27 cellular contexts compared by ENCODE assay signal in genomic region chr14:71148627-71149026, GRCh38.
DNase-seq lines count a peak whose midpoint lies in the region; ATAC-seq and TF ChIP-seq lines count a peak whose summit lies in the region.
"Had no signal": no experiment of that assay in that cellular context is flagged by ENCODE, and none has a peak within 500 bp of the region (broad histone marks: within the 10 kb centered on the region; RNA-seq: fewer than 3 reads in every experiment).

No MANE protein-coding gene starts in this region.

- H3K27ac Mint-ChIP-seq in stimulated activated naive CD8-positive, alpha-beta T cell treated with anti-CD3 and anti-CD28 coated beads, Interleukin-15, amount 100 ng/mL, for 72 hours, result peak overlapping the region in 1 of 2 donors; percentile 41
- H3K27ac Mint-ChIP-seq in activated T-helper 1 cell treated with anti-CD3 and anti-CD28 coated beads, Interleukin-12 subunit alpha, Interleukin-12 subunit beta, Interleukin-2, Interleukin-4 antibody, amounts not matched to agents 30 ng/mL and 10 ng/mL and 1 ng/mL, durations not matched to agents 14 hours and 24 hours and 36 hours, result peak overlapping the region; percentile 40
- peak overlapping the region; percentile 23 for H3K27ac Mint-ChIP-seq in stimulated activated effector memory CD8-positive, alpha-beta T cell treated with anti-CD3 and anti-CD28 coated beads, Interleukin-12 subunit alpha, Interleukin-12 subunit beta, amount 100 ng/mL, for 72 hours
- H3K27ac Mint-ChIP-seq: CD8-positive, alpha-beta T cell had no signal

- peak overlapping the region; percentile 11 for H3K4me3 ChIP-seq in Loucy (ENCODE audit: low read length, poor library complexity, severe bottlenecking)
- no peak overlapping the region for H3K4me3 ChIP-seq in HAP-1
- H3K4me3 ChIP-seq: A549, MG63, PC-9, SJCRH30 had no signal

- H3K9me3 ChIP-seq in Loucy (ENCODE audit: insufficient read depth, low read depth, low read length) (peaks cover 21% of the 10 kb centered on the region), HAP-1 (peaks cover 9% of the 10 kb centered on the region)
- H3K9me3 ChIP-seq: MG63, SJCRH30 had no signal

- peaks cover 3% of the 10 kb centered on the region; the same call in 1 of the 2 replicates for H3K36me3 ChIP-seq in Loucy (ENCODE audit: insufficient read depth, low read length)
- no peaks in the 10 kb centered on the region for H3K36me3 ChIP-seq in HAP-1 (replicated peaks)
- H3K36me3 ChIP-seq: MG63, SJCRH30 had no signal

- peaks cover 7% of the 10 kb centered on the region for H3K36me3 Mint-ChIP-seq in activated T-helper 1 cell treated with anti-CD3 and anti-CD28 coated beads, Interleukin-12 subunit alpha, Interleukin-12 subunit beta, Interleukin-2, Interleukin-4 antibody, amounts not matched to agents 30 ng/mL and 10 ng/mL and 1 ng/mL, durations not matched to agents 14 hours and 24 hours and 36 hours (ENCODE audit: low read depth)
- no peaks in the 10 kb centered on the region for H3K36me3 Mint-ChIP-seq in stimulated activated effector memory CD8-positive, alpha-beta T cell treated with anti-CD3 and anti-CD28 coated beads, Interleukin-12 subunit alpha, Interleukin-12 subunit beta, amount 100 ng/mL, for 72 hours

- H2AFZ ChIP-seq in Loucy (ENCODE audit: low read length), result no peak overlapping the region
- H2AFZ ChIP-seq: PC-9 had no signal

- H3K9me2 ChIP-seq in Loucy (replicated peaks; ENCODE audit: low read depth, low read length), result no peaks in the 10 kb centered on the region

- H3K27me3 ChIP-seq in Loucy (ENCODE audit: insufficient read depth, low read length, poor library complexity, severe bottlenecking) (no peaks in the 10 kb centered on the region), HAP-1 (ENCODE audit: low read depth) (no peaks in the 10 kb centered on the region)
- H3K27me3 ChIP-seq: MG63, SJCRH30 had no signal

- intact Hi-C loops in activated T-helper 1 cell treated with anti-CD3 and anti-CD28 coated beads, Interleukin-12 subunit alpha, Interleukin-12 subunit beta, Interleukin-2, Interleukin-4 antibody, amounts not matched to agents 30 ng/mL and 10 ng/mL and 1 ng/mL, durations not matched to agents 14 hours and 24 hours and 36 hours (cut with micrococcal nuclease), result loop anchor here (10.0 kb wide), 1 partner anchor 706 kb away; no protein-coding TSS in a partner anchor

- H3K4me1 Mint-ChIP-seq in stimulated activated naive CD8-positive, alpha-beta T cell treated with anti-CD3 and anti-CD28 coated beads, Interleukin-15, amount 100 ng/mL, for 72 hours, result peaks cover 17% of the 10 kb centered on the region
- H3K4me1 Mint-ChIP-seq in activated T-helper 1 cell treated with anti-CD3 and anti-CD28 coated beads, Interleukin-12 subunit alpha, Interleukin-12 subunit beta, Interleukin-2, Interleukin-4 antibody, amounts not matched to agents 30 ng/mL and 10 ng/mL and 1 ng/mL, durations not matched to agents 14 hours and 24 hours and 36 hours (ENCODE audit: low read depth), result peaks cover 36% of the 10 kb centered on the region
- peaks cover 20% of the 10 kb centered on the region for H3K4me1 Mint-ChIP-seq in stimulated activated effector memory CD8-positive, alpha-beta T cell treated with anti-CD3 and anti-CD28 coated beads, Interleukin-12 subunit alpha, Interleukin-12 subunit beta, amount 100 ng/mL, for 72 hours

- H3K79me2 ChIP-seq in Loucy (ENCODE audit: insufficient read depth, low read length), result peaks cover 47% of the 10 kb centered on the region

- no peak for DNase-seq in stimulated activated naive CD8-positive, alpha-beta T cell treated with anti-CD3 and anti-CD28 coated beads, Interleukin-15, Interleukin-2, amounts not matched to agents 100 U/mL and 50 U/mL, for 24 hours
- DNase-seq in stimulated activated naive CD8-positive, alpha-beta T cell treated with anti-CD3 and anti-CD28 coated beads, Interleukin-15, amount 100 ng/mL, for 72 hours, result no peak
- no peak for DNase-seq in activated T-helper 1 cell treated with anti-CD3 and anti-CD28 coated beads, Interleukin-12 subunit alpha, Interleukin-12 subunit beta, Interleukin-2, Interleukin-4 antibody, amounts not matched to agents 30 ng/mL and 10 ng/mL and 1 ng/mL, durations not matched to agents 14 hours and 24 hours and 36 hours (ENCODE audit: low spot score)
- DNase-seq in stimulated activated effector memory CD8-positive, alpha-beta T cell treated with anti-CD3 and anti-CD28 coated beads, Interleukin-12 subunit alpha, Interleukin-12 subunit beta, amount 100 ng/mL, for 72 hours (ENCODE audit: low spot score in 2 of 2), result no peak
- DNase-seq in HAP-1 (ENCODE audit: low spot score in 2 of 2) (no peak), NCI-H446 treated with DMSO at 0.1 percent for 48 hours (lab: John Stamatoyannopoulos, UW) (no peak)
- DNase-seq: AML-193; C1 segment of cervical spinal cord; Caco-2; CD8-positive, alpha-beta T cell; DMS 273 treated with DMSO at 0.1 percent for 48 hours; DMS79; GF-D8; MG63; NCI-H1048; NCI-H1436; NCI-H187; NCI-H2171 treated with DMSO at 0.1 percent for 48 hours; NCI-H526; NCI-H82; PC-9; SJCRH30 had no signal

- no peaks in the 10 kb centered on the region for H3F3A ChIP-seq in Loucy (ENCODE audit: low read depth)

- peaks cover 7 to 26% of the 10 kb centered on the region in 2 donors for H3K9me3 Mint-ChIP-seq in stimulated activated naive CD8-positive, alpha-beta T cell treated with anti-CD3 and anti-CD28 coated beads, Interleukin-15, amount 100 ng/mL, for 72 hours
- H3K9me3 Mint-ChIP-seq in activated T-helper 1 cell treated with anti-CD3 and anti-CD28 coated beads, Interleukin-12 subunit alpha, Interleukin-12 subunit beta, Interleukin-2, Interleukin-4 antibody, amounts not matched to agents 30 ng/mL and 10 ng/mL and 1 ng/mL, durations not matched to agents 14 hours and 24 hours and 36 hours, result peaks cover 31% of the 10 kb centered on the region
- peaks cover 11% of the 10 kb centered on the region for H3K9me3 Mint-ChIP-seq in stimulated activated effector memory CD8-positive, alpha-beta T cell treated with anti-CD3 and anti-CD28 coated beads, Interleukin-12 subunit alpha, Interleukin-12 subunit beta, amount 100 ng/mL, for 72 hours

- peak; percentile 46 for ATAC-seq in stimulated activated naive CD8-positive, alpha-beta T cell treated with anti-CD3 and anti-CD28 coated beads, Interleukin-15, Interleukin-2, amounts not matched to agents 100 U/mL and 50 U/mL, for 24 hours
- ATAC-seq in stimulated activated naive CD8-positive, alpha-beta T cell treated with anti-CD3 and anti-CD28 coated beads, Interleukin-15, amount 100 ng/mL, for 72 hours, result no peak
- peak; percentile 42 for ATAC-seq in stimulated activated effector memory CD8-positive, alpha-beta T cell treated with anti-CD3 and anti-CD28 coated beads, Interleukin-12 subunit alpha, Interleukin-12 subunit beta, amount 100 ng/mL, for 72 hours
- ATAC-seq in HG03135 (IDR thresholded peaks at IDR 0.05; ENCODE audit: unreplicated experiment), result no peak
- ATAC-seq: A549; CD8-positive, alpha-beta T cell; HCT116; Right ventricle myocardium inferior had no signal

- H3K27me3 Mint-ChIP-seq in stimulated activated naive CD8-positive, alpha-beta T cell treated with anti-CD3 and anti-CD28 coated beads, Interleukin-15, amount 100 ng/mL, for 72 hours, result no peaks in the 10 kb centered on the region
- H3K27me3 Mint-ChIP-seq in activated T-helper 1 cell treated with anti-CD3 and anti-CD28 coated beads, Interleukin-12 subunit alpha, Interleukin-12 subunit beta, Interleukin-2, Interleukin-4 antibody, amounts not matched to agents 30 ng/mL and 10 ng/mL and 1 ng/mL, durations not matched to agents 14 hours and 24 hours and 36 hours (ENCODE audit: insufficient read depth), result no peaks in the 10 kb centered on the region

- TF ChIP-seq CTCF in Loucy (conservative IDR thresholded peaks at IDR 0.05; ENCODE audit: low read length), result no peak

- no peak overlapping the region for H3K4me3 Mint-ChIP-seq in stimulated activated naive CD8-positive, alpha-beta T cell treated with anti-CD3 and anti-CD28 coated beads, Interleukin-15, amount 100 ng/mL, for 72 hours
- H3K4me3 Mint-ChIP-seq in activated T-helper 1 cell treated with anti-CD3 and anti-CD28 coated beads, Interleukin-12 subunit alpha, Interleukin-12 subunit beta, Interleukin-2, Interleukin-4 antibody, amounts not matched to agents 30 ng/mL and 10 ng/mL and 1 ng/mL, durations not matched to agents 14 hours and 24 hours and 36 hours, result no peak overlapping the region
- no peak overlapping the region for H3K4me3 Mint-ChIP-seq in stimulated activated effector memory CD8-positive, alpha-beta T cell treated with anti-CD3 and anti-CD28 coated beads, Interleukin-12 subunit alpha, Interleukin-12 subunit beta, amount 100 ng/mL, for 72 hours
- H3K4me3 Mint-ChIP-seq: CD8-positive, alpha-beta T cell had no signal

- no peaks in the 10 kb centered on the region for H4K20me1 ChIP-seq in Loucy (ENCODE audit: insufficient read depth, low read length, poor library complexity, severe bottlenecking)

- H3K4me1 ChIP-seq in Loucy (ENCODE audit: insufficient read depth, low read length, poor library complexity, severe bottlenecking), result peaks cover 33% of the 10 kb centered on the region
- peaks cover 2% of the 10 kb centered on the region; the same call in 1 of the 2 replicates for H3K4me1 ChIP-seq in HAP-1

- no peak overlapping the region for H3K9ac ChIP-seq in Loucy (ENCODE audit: low read depth, low read length, poor library complexity, severe bottlenecking)

- H3K4me2 ChIP-seq in Loucy (ENCODE audit: low read depth, low read length, poor library complexity, severe bottlenecking), result peak overlapping the region; percentile 54
- H3K4me2 ChIP-seq: A549, PC-9 had no signal

- in situ Hi-C loops in HAP-1 (cut with MboI; ENCODE audit: low sequenced_read_pairs), result no loop called here

Comparison
In these comparisons a context has a peak if more than half of its experiments do, and no peak if none do; other contexts are left out.
1. ATAC-seq: peak in stimulated activated naive CD8-positive, alpha-beta T cell treated with anti-CD3 and anti-CD28 coated beads, Interleukin-15, Interleukin-2, amounts not matched to agents 100 U/mL and 50 U/mL, for 24 hours (single experiment) and stimulated activated effector memory CD8-positive, alpha-beta T cell treated with anti-CD3 and anti-CD28 coated beads, Interleukin-12 subunit alpha, Interleukin-12 subunit beta, amount 100 ng/mL, for 72 hours (single experiment); none in stimulated activated naive CD8-positive, alpha-beta T cell treated with anti-CD3 and anti-CD28 coated beads, Interleukin-15, amount 100 ng/mL, for 72 hours (single experiment) and HG03135 (single experiment).